10 cellular contexts compared by ENCODE assay signal in the genomic region with DNA sequence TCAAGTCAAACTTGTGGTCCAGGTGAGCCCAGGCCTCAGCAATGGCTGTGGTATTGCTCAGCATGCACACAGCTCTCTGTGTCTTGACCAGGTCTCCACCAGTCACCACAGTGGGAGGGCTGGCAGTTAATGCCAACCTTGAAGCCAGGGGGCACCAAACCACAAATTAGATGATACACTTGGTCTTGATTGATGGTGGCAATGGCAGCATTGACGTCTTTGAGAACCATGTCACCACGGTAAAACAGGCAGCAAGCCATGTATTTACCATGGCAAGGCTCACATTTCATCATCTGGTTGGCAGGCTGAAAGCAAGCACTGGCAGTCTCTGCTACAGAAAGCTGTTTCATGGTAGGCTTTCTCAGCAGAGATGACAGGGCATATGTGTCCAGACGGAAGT. TPM values are rescaled to one million over a fixed set of nuclear protein-coding genes. Genes with fewer than 3 reads are reported as not detected.
DNase-seq lines count a peak whose midpoint lies in the region; ATAC-seq and TF ChIP-seq lines count a peak whose summit lies in the region.
"Had no signal": no experiment of that assay in that cellular context is flagged by ENCODE, and none has a peak within 500 bp of the region (broad histone marks: within the 10 kb centered on the region; RNA-seq: fewer than 3 reads in every experiment).

No MANE protein-coding gene starts in this region.

- in situ Hi-C loops in SK-MEL-5 (cut with HindIII; ENCODE audit: low pct_unique_long_range_greater_than_20kb, low sequenced_read_pairs) (no loop called here), HAP-1 (cut with MboI; ENCODE audit: low sequenced_read_pairs) (no loop called here)

- DNase-seq in DMS153 (lab: John Stamatoyannopoulos, UW) (peak; percentile 42), DMS153 treated with DMSO at 0.1 percent for 48 hours (lab: John Stamatoyannopoulos, UW; ENCODE audit: unreplicated experiment) (no peak), H4 (ENCODE audit: low spot score) (peak; percentile 44), SK-MEL-5 (ENCODE audit: low read depth, low spot score) (peak; percentile 65), lower lobe of right lung (no peak), lower leg skin (ENCODE audit: low spot score in 2 of 2) (no peak), OCI-M2 (lab: John Stamatoyannopoulos, UW; ENCODE audit: unreplicated experiment) (no peak), HAP-1 (ENCODE audit: low spot score in 2 of 2) (no peak)
- DNase-seq: NCI-H510A had no signal

- TF ChIP-seq CTCF in lower lobe of right lung (IDR thresholded peaks at IDR 0.05) (peak; percentile 27), lower leg skin (IDR thresholded peaks at IDR 0.05) (no peak)

- no peak for TF ChIP-seq POLR2A in lower leg skin (IDR thresholded peaks at IDR 0.05)

- 38 to 50% methylated on average over 3 of the region's 3 CpGs for WGBS in lower leg skin, 2 donors

- H3K36me3 ChIP-seq in lower lobe of right lung (no peaks in the 10 kb centered on the region), HAP-1 (replicated peaks) (no peaks in the 10 kb centered on the region)

- H3K27me3 ChIP-seq in lower lobe of right lung (ENCODE audit: low read depth) (no peaks in the 10 kb centered on the region), HAP-1 (ENCODE audit: low read depth) (no peaks in the 10 kb centered on the region)

- H3K4me1 ChIP-seq in lower lobe of right lung: no peaks in the 10 kb centered on the region
- H3K4me1 ChIP-seq in HAP-1: no peaks in the 10 kb centered on the region

- H3K27ac ChIP-seq in lower lobe of right lung: no peak overlapping the region

- intact Hi-C loops in lower lobe of right lung (cut with DNase I): no loop called here
- intact Hi-C loops in lower leg skin (cut with DNase I; ENCODE audit: low total_unique reads): no loop called here

- H3K4me3 ChIP-seq in lower lobe of right lung (no peak overlapping the region), lower leg skin (ENCODE audit: low read depth, poor library complexity, severe bottlenecking) (no peak overlapping the region), HAP-1 (no peak overlapping the region)

- H3K9me3 ChIP-seq in lower lobe of right lung (no peaks in the 10 kb centered on the region), HAP-1 (no peaks in the 10 kb centered on the region)

- ATAC-seq in lower lobe of right lung: peak; percentile 7 to 50

RNA-seq across cellular contexts. Expression of gene NIM1K, which starts 40.0 kb away (rescaled TPM):
- total RNA-seq in H4 (2014; rRNA removed; shearing (Covaris generic)): 0.04 TPM in 1 of 2 replicates, not detected in the other
- total RNA-seq in SK-MEL-5 (2014; rRNA removed; shearing (Covaris generic)): 0.19 and 0.61 TPM in 2 replicates
- polyA plus RNA-seq in SK-MEL-5 (2015; cell fraction: cytosol; rRNA removed): 1.1 and 1.2 TPM in 2 replicates
- 0.10 and 0.24 TPM in 2 replicates for polyA plus RNA-seq in SK-MEL-5 (2015; cell fraction: nucleus; rRNA removed)
- total RNA-seq in lower lobe of right lung (4.8 TPM), lower leg skin (1 to 10 TPM in 1 of 4 donors, under 1 TPM in 2, not detected in 1; 0.44 to 2.5 (median 0.65) TPM)
- total RNA-seq: A172 had no signal

Comparison
In these comparisons a context has a peak if more than half of its experiments do, and no peak if none do; other contexts are left out.
1. DNase-seq: peak in DMS153 (single experiment), H4 (single experiment) and SK-MEL-5 (single experiment); none in DMS153 treated with DMSO at 0.1 percent for 48 hours (single experiment), lower lobe of right lung (single experiment), lower leg skin (0 of 2), OCI-M2 (single experiment) and HAP-1 (0 of 2).